Comparison of ENCODE assay signal across 27 cellular contexts in the genomic region with DNA sequence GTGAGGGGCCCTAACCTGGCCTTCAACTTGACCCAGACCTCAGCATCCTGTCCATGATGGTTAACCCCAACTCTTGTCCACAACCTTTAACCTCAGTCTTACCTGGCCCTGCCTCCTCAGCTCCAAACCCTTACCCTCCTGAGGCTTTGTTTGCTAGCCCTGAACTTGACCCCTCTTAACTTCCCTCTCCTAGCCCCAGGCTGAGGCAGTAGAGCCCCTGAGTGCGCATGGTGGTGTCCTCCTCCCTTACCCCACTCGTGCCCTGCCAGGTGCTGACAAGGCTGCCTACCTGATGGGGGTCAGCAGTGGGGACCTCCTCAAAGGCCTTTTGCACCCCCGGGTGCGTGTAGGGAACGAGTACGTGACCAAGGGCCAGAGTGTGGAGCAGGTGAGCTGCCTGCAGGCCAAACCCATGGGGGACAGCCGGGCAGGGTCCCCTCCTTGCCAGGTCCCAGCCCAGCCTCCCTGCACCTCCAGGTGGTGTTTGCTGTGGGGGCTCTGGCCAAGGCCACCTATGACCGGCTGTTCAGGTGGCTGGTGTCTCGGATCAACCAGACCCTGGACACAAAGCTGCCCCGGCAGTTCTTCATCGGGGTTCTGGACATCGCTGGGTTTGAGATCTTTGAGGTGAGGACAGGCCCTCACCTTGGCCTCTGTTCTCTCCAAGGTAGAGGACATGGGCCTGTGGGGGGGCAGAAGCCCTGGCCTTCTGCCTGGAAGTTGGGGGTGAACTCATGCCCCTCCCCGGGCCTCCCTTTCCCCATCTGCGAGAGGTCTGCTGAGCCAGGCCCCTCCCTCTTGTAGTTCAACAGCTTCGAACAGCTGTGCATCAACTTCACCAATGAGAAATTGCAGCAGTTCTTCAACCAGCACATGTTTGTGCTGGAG. TPM values are rescaled to one million over a fixed set of nuclear protein-coding genes. Genes with fewer than 3 reads are reported as not detected.
DNase-seq lines count a peak whose midpoint lies in the region; ATAC-seq, FAIRE-seq and TF ChIP-seq lines count a peak whose summit lies in the region.
"Had no signal": no experiment of that assay in that cellular context is flagged by ENCODE, and none has a peak within 500 bp of the region (broad histone marks: within the 10 kb centered on the region; RNA-seq: fewer than 3 reads in every experiment).

No MANE protein-coding gene starts in this region.

- no TSS peak for BruUV-seq in HepG2 (replicated peaks; lab: Mats Ljungman, UMichigan)

- H3K27ac ChIP-seq in HepG2 (ENCODE audit: extremely low read length, insufficient read depth, low read length) (no peak overlapping the region), skeletal muscle tissue (ENCODE audit: low read depth, low read length) (peak overlapping the region; percentile 40)
- H3K27ac ChIP-seq: 22Rv1, C4-2B, esophagus muscularis mucosa, foreskin keratinocyte, lower lobe of right lung, ovary, Peyer's patch, testis had no signal

- H3K4me1 Mint-ChIP-seq in endothelial cell (ENCODE audit: unreplicated experiment) = peaks cover 23% of the 10 kb centered on the region
- peaks cover 5% of the 10 kb centered on the region for H3K4me1 Mint-ChIP-seq in T-helper 17 cell
- H3K4me1 Mint-ChIP-seq: activated naive CD4-positive, alpha-beta T cell treated with anti-CD3 and anti-CD28 coated beads, Interleukin-2, amount 50 U/mL, for 24 hours; stimulated activated effector memory CD8-positive, alpha-beta T cell treated with anti-CD3 and anti-CD28 coated beads, Interleukin-12 subunit alpha, Interleukin-12 subunit beta, amount 100 ng/mL, for 72 hours had no signal

- ATAC-seq in HepG2 (peak; percentile 8), T-helper 17 cell (no peak)
- ATAC-seq: foreskin keratinocyte; stimulated activated effector memory CD8-positive, alpha-beta T cell treated with anti-CD3 and anti-CD28 coated beads, Interleukin-12 subunit alpha, Interleukin-12 subunit beta, amount 100 ng/mL, for 72 hours; WTC11 had no signal

- no peaks in the 10 kb centered on the region for H4K20me1 ChIP-seq in HepG2 (ENCODE audit: insufficient read depth, low read length)

- no peaks in the 10 kb centered on the region for H3K36me3 ChIP-seq in HepG2 (replicated peaks in 1 of 2; ENCODE audit: control insufficient read depth in 1 of 2, insufficient read depth in 2 of 2, low read length in 2 of 2)
- peaks cover 10 to 60% (median 28%) of the 10 kb centered on the region in 3 donors for H3K36me3 ChIP-seq in skeletal muscle tissue (ENCODE audit: control insufficient read depth in 3 of 3, insufficient read depth in 3 of 3, low read length in 3 of 3)
- H3K36me3 ChIP-seq: ovary, Peyer's patch had no signal

- no peaks in the 10 kb centered on the region for H3K9me3 Mint-ChIP-seq in endothelial cell (ENCODE audit: unreplicated experiment)
- H3K9me3 Mint-ChIP-seq: activated naive CD4-positive, alpha-beta T cell treated with anti-CD3 and anti-CD28 coated beads, Interleukin-2, amount 50 U/mL, for 24 hours; endodermal cell; natural killer cell treated with Interleukin-12 subunit alpha and Interleukin-12 subunit beta and Interleukin-15 and Interleukin-18, amount 100 ng/mL, for 72 hours; stimulated activated effector memory CD8-positive, alpha-beta T cell treated with anti-CD3 and anti-CD28 coated beads, Interleukin-12 subunit alpha, Interleukin-12 subunit beta, amount 100 ng/mL, for 72 hours; WTC11 had no signal

- 28% methylated on average over 15 of the region's 15 CpGs for WGBS in HepG2 (ENCODE audit: low lambda C conversion rate)

- H3K27ac Mint-ChIP-seq in endothelial cell (ENCODE audit: unreplicated experiment) = peak overlapping the region; percentile 15
- H3K27ac Mint-ChIP-seq in T-helper 17 cell = no peak overlapping the region
- H3K27ac Mint-ChIP-seq: activated naive CD4-positive, alpha-beta T cell treated with anti-CD3 and anti-CD28 coated beads, Interleukin-2, amount 50 U/mL, for 24 hours; endodermal cell; natural killer cell treated with Interleukin-12 subunit alpha and Interleukin-12 subunit beta and Interleukin-15 and Interleukin-18, amount 100 ng/mL, for 72 hours; stimulated activated effector memory CD8-positive, alpha-beta T cell treated with anti-CD3 and anti-CD28 coated beads, Interleukin-12 subunit alpha, Interleukin-12 subunit beta, amount 100 ng/mL, for 72 hours; WTC11 had no signal

- peaks cover 14% of the 10 kb centered on the region for H3K36me3 Mint-ChIP-seq in endothelial cell (ENCODE audit: low read depth, unreplicated experiment)
- no peaks in the 10 kb centered on the region for H3K36me3 Mint-ChIP-seq in T-helper 17 cell (ENCODE audit: low read depth)
- H3K36me3 Mint-ChIP-seq: activated naive CD4-positive, alpha-beta T cell treated with anti-CD3 and anti-CD28 coated beads, Interleukin-2, amount 50 U/mL, for 24 hours; natural killer cell treated with Interleukin-12 subunit alpha and Interleukin-12 subunit beta and Interleukin-15 and Interleukin-18, amount 100 ng/mL, for 72 hours; stimulated activated effector memory CD8-positive, alpha-beta T cell treated with anti-CD3 and anti-CD28 coated beads, Interleukin-12 subunit alpha, Interleukin-12 subunit beta, amount 100 ng/mL, for 72 hours; WTC11 had no signal

- intact Hi-C loops in HepG2 (cut with micrococcal nuclease; ENCODE audit: unreplicated experiment) = no loop called here

- no peak overlapping the region for H3K4me3 ChIP-seq in HepG2 (replicated peaks in 1 of 3; ENCODE audit: insufficient read depth in 1 of 3, low read depth in 2 of 3, low read length in 3 of 3)
- peak overlapping the region in 2 of 3 donors; percentile 27 to 52 for H3K4me3 ChIP-seq in skeletal muscle tissue (ENCODE audit: low read length in 3 of 3)
- H3K4me3 ChIP-seq: esophagus muscularis mucosa, lower lobe of right lung, ovary, Peyer's patch, testis had no signal

- TF ChIP-seq CTCF in endothelial cell (IDR thresholded peaks at IDR 0.05; ENCODE audit: unreplicated experiment) (no peak), HepG2 (CRISPR knock-in tag; IDR thresholded peaks at IDR 0.05) (no peak)

- H3K4me1 ChIP-seq in HepG2 (ENCODE audit: insufficient read depth, low read length) = peaks cover 13% of the 10 kb centered on the region
- H3K4me1 ChIP-seq in skeletal muscle tissue (ENCODE audit: control insufficient read depth in 3 of 3, insufficient read depth in 3 of 3, low read length in 3 of 3) = peaks cover 29 to 74% (median 71%) of the 10 kb centered on the region in 3 donors
- H3K4me1 ChIP-seq: foreskin keratinocyte had no signal

- H3K27me3 ChIP-seq in HepG2 (ENCODE audit: control insufficient read depth in 1 of 2, insufficient read depth in 2 of 2, low read length in 2 of 2) (peaks cover 28 to 43% of the 10 kb centered on the region in 2 experiments), skeletal muscle tissue (ENCODE audit: control insufficient read depth in 3 of 3, insufficient read depth in 3 of 3, low read length in 3 of 3) (peaks cover 10 to 17% (median 11%) of the 10 kb centered on the region in 3 donors)
- H3K27me3 ChIP-seq: ovary, Peyer's patch, testis had no signal

- H3K4me3 Mint-ChIP-seq in endothelial cell (ENCODE audit: unreplicated experiment) (no peak overlapping the region), T-helper 17 cell (no peak overlapping the region)
- H3K4me3 Mint-ChIP-seq: activated naive CD4-positive, alpha-beta T cell treated with anti-CD3 and anti-CD28 coated beads, Interleukin-2, amount 50 U/mL, for 24 hours; endodermal cell; natural killer cell treated with Interleukin-12 subunit alpha and Interleukin-12 subunit beta and Interleukin-15 and Interleukin-18, amount 100 ng/mL, for 72 hours; stimulated activated effector memory CD8-positive, alpha-beta T cell treated with anti-CD3 and anti-CD28 coated beads, Interleukin-12 subunit alpha, Interleukin-12 subunit beta, amount 100 ng/mL, for 72 hours; WTC11 had no signal

- H3K27me3 Mint-ChIP-seq in endothelial cell (ENCODE audit: unreplicated experiment) (peaks cover 17% of the 10 kb centered on the region), T-helper 17 cell (peaks cover 24% of the 10 kb centered on the region)
- H3K27me3 Mint-ChIP-seq: activated naive CD4-positive, alpha-beta T cell treated with anti-CD3 and anti-CD28 coated beads, Interleukin-2, amount 50 U/mL, for 24 hours had no signal

- DNase-seq in DMS 273 (lab: John Stamatoyannopoulos, UW; ENCODE audit: unreplicated experiment) = peak; percentile 57
- no peak for DNase-seq in DMS 273 treated with DMSO at 0.1 percent for 48 hours (lab: John Stamatoyannopoulos, UW)
- DNase-seq in endothelial cell (ENCODE audit: low spot score) = no peak
- no peak for DNase-seq in HepG2 (ENCODE audit: low spot score)
- DNase-seq in DMS79 (lab: John Stamatoyannopoulos, UW) = no peak
- no peak for DNase-seq in OCI-M1 (lab: John Stamatoyannopoulos, UW)
- DNase-seq in T-helper 17 cell = no peak
- DNase-seq: activated CD4-positive, alpha-beta T cell treated with anti-CD3 and anti-CD28 coated beads, Interleukin-2, amount 50 U/mL, for 1 hour; endodermal cell; foreskin keratinocyte; MV-4-11; NCI-H1694; Peyer's patch; stimulated activated CD4-positive, alpha-beta T cell treated with anti-CD3 and anti-CD28 coated beads, Interleukin-4, amount 100 ng/mL, for 24 hours; testis had no signal

- no peak for TF ChIP-seq RAD21 in HepG2 (CRISPR knock-in tag; IDR thresholded peaks at IDR 0.05)

- TF ChIP-seq EP300 in HepG2 (IDR thresholded peaks at IDR 0.05; ENCODE audit: low read depth in 2 of 2, low read length in 2 of 2) = no peak
- no peak for TF ChIP-seq EP300 in HepG2 (CRISPR knock-in tag; IDR thresholded peaks at IDR 0.05; ENCODE audit: borderline replicate concordance)

- H3K4me2 ChIP-seq in HepG2 (ENCODE audit: low read depth, low read length) = peak overlapping the region; percentile 32

- H3K9me3 ChIP-seq in HepG2 (ENCODE audit: low read length) = no peaks in the 10 kb centered on the region
- no peaks in the 10 kb centered on the region for H3K9me3 ChIP-seq in skeletal muscle tissue (ENCODE audit: control insufficient read depth in 3 of 3, low read length in 3 of 3)
- H3K9me3 ChIP-seq in T-helper 17 cell (ENCODE audit: control insufficient read depth, low read length, poor library complexity, severe bottlenecking) = no peaks in the 10 kb centered on the region
- H3K9me3 ChIP-seq: esophagus muscularis mucosa, lower lobe of right lung, ovary, Peyer's patch, testis had no signal

- TF ChIP-seq POLR2A in HepG2 (IDR thresholded peaks at IDR 0.05; ENCODE audit: insufficient read depth in 1 of 2, low read depth in 2 of 2, low read length in 2 of 2) = no peak

- H3K9ac ChIP-seq in HepG2 (ENCODE audit: insufficient read depth, low read depth, low read length) (no peak overlapping the region), skeletal muscle tissue (ENCODE audit: low read depth in 1 of 3, low read length in 3 of 3) (peak overlapping the region; percentile 38 to 74 (median 61))

- POLR2A ChIA-PET in HepG2 (lab: Yijun Ruan, JAX) = no interaction called here

- no peak for FAIRE-seq in HepG2 (lab: Jason Lieb, UNC)
- FAIRE-seq: GM12892, urothelium cell line had no signal

- in situ Hi-C loops in HepG2 (cut with HindIII; ENCODE audit: extremely low pct_ligation_motif_present, low pct_unique_long_range_greater_than_20kb) = no loop called here

- no peak overlapping the region for H2AFZ ChIP-seq in HepG2 (ENCODE audit: low read length)

- CTCF ChIA-PET in HepG2 (lab: Yijun Ruan, JAX; ENCODE audit: low intra/inter-chr PET ratio, low total read pairs) = no interaction called here

- no peaks in the 10 kb centered on the region for H3K79me2 ChIP-seq in HepG2 (ENCODE audit: insufficient read depth, low read length)

RNA-seq across cellular contexts. Expression of a gene that starts 31.9 kb away (rescaled TPM):
- total RNA-seq in endothelial cell (ENCODE audit: unreplicated experiment) = 0.51 TPM
- total RNA-seq in HepG2 (2016; rRNA removed; fragmentation: Illumina TruSeq; extraction: Trizol) = 0.18 and 0.20 TPM in 2 replicates
- 0.20 TPM in 1 of 2 replicates, not detected in the other for total RNA-seq in HepG2 (2016; cell fraction: cytosol; rRNA removed; fragmentation: Illumina TruSeq; extraction: Trizol; ENCODE audit: low read depth)
- total RNA-seq in HepG2 (2016; cell fraction: insoluble cytoplasmic fraction; rRNA removed; fragmentation: Illumina TruSeq; extraction: Trizol) = 0.19 TPM in 1 of 2 replicates, not detected in the other
- total RNA-seq in HepG2 (2016; cell fraction: membrane; rRNA removed; fragmentation: Illumina TruSeq; extraction: Trizol) = 0.14 and 0.25 TPM in 2 replicates
- total RNA-seq in HepG2 (2016; cell fraction: nucleus; rRNA removed; fragmentation: Illumina TruSeq; extraction: Trizol) = 0.50 and 0.93 TPM in 2 replicates
- polyA plus RNA-seq in HepG2 (2011; rRNA removed) = 0.05 and 0.17 TPM in 2 replicates
- polyA plus RNA-seq in HepG2 (2011; cell fraction: cytosol; rRNA removed) = 0.03 and 0.04 TPM in 2 replicates
- polyA plus RNA-seq in HepG2 (2011; cell fraction: nucleus; rRNA removed) = 0.80 and 0.90 TPM in 2 replicates
- 0.51 and 0.55 TPM in 2 replicates for polyA plus RNA-seq in HepG2 (2012)
- 0.02 and 0.24 TPM in 2 replicates for polyA plus RNA-seq in HepG2 (2016; cell fraction: cytosol; fragmentation: Illumina TruSeq; extraction: Trizol; ENCODE audit: low read depth)
- 0.23 and 0.37 TPM in 2 replicates for polyA plus RNA-seq in HepG2 (2016; cell fraction: insoluble cytoplasmic fraction; fragmentation: Illumina TruSeq; extraction: Trizol; ENCODE audit: low read depth)
- 0.21 and 0.32 TPM in 2 replicates for polyA plus RNA-seq in HepG2 (2016; cell fraction: membrane; fragmentation: Illumina TruSeq; extraction: Trizol; ENCODE audit: low read depth)
- 0.96 and 2.1 TPM in 2 replicates for polyA plus RNA-seq in HepG2 (2016; cell fraction: nucleus; fragmentation: Illumina TruSeq; extraction: Trizol; ENCODE audit: insufficient read depth, low read depth)
- polyA minus RNA-seq in HepG2 (2011; rRNA and poly(A)+ RNA removed; ENCODE audit: low replicate concordance) = 0.09 TPM in 1 of 2 replicates, not detected in the other
- not detected in 2 replicates for polyA minus RNA-seq in HepG2 (2011; cell fraction: cytosol; rRNA and poly(A)+ RNA removed)
- 0.13 and 0.50 TPM in 2 replicates for polyA minus RNA-seq in HepG2 (2011; cell fraction: nucleus; rRNA and poly(A)+ RNA removed)
- total RNA-seq in skeletal muscle tissue = 19.3 TPM
- under 1 TPM; 0.50 to 0.70 TPM for total RNA-seq in T-helper 17 cell

RNA-seq across cellular contexts. Expression of a gene that starts 31.9 kb away (rescaled TPM):
- total RNA-seq in endothelial cell (ENCODE audit: unreplicated experiment) = 48.3 TPM
- 102 and 107 TPM in 2 replicates for total RNA-seq in HepG2 (2016; rRNA removed; fragmentation: Illumina TruSeq; extraction: Trizol)
- 24.0 and 24.9 TPM in 2 replicates for total RNA-seq in HepG2 (2016; cell fraction: cytosol; rRNA removed; fragmentation: Illumina TruSeq; extraction: Trizol; ENCODE audit: low read depth)
- 101 and 108 TPM in 2 replicates for total RNA-seq in HepG2 (2016; cell fraction: insoluble cytoplasmic fraction; rRNA removed; fragmentation: Illumina TruSeq; extraction: Trizol)
- total RNA-seq in HepG2 (2016; cell fraction: membrane; rRNA removed; fragmentation: Illumina TruSeq; extraction: Trizol) = 34.7 and 36.9 TPM in 2 replicates
- total RNA-seq in HepG2 (2016; cell fraction: nucleus; rRNA removed; fragmentation: Illumina TruSeq; extraction: Trizol) = 65.3 and 66.8 TPM in 2 replicates
- polyA plus RNA-seq in HepG2 (2011; rRNA removed) = 74.1 and 80.1 TPM in 2 replicates
- polyA plus RNA-seq in HepG2 (2011; cell fraction: cytosol; rRNA removed) = 61.4 and 72.0 TPM in 2 replicates
- polyA plus RNA-seq in HepG2 (2011; cell fraction: nucleus; rRNA removed) = 134 and 148 TPM in 2 replicates
- polyA plus RNA-seq in HepG2 (2012) = 34.1 and 41.6 TPM in 2 replicates
- polyA plus RNA-seq in HepG2 (2016; cell fraction: cytosol; fragmentation: Illumina TruSeq; extraction: Trizol; ENCODE audit: low read depth) = 19.2 and 19.4 TPM in 2 replicates
- polyA plus RNA-seq in HepG2 (2016; cell fraction: insoluble cytoplasmic fraction; fragmentation: Illumina TruSeq; extraction: Trizol; ENCODE audit: low read depth) = 102 and 104 TPM in 2 replicates
- polyA plus RNA-seq in HepG2 (2016; cell fraction: membrane; fragmentation: Illumina TruSeq; extraction: Trizol; ENCODE audit: low read depth) = 24.4 and 27.0 TPM in 2 replicates
- 106 and 116 TPM in 2 replicates for polyA plus RNA-seq in HepG2 (2016; cell fraction: nucleus; fragmentation: Illumina TruSeq; extraction: Trizol; ENCODE audit: insufficient read depth, low read depth)
- 86.0 and 125 TPM in 2 replicates for polyA minus RNA-seq in HepG2 (2011; rRNA and poly(A)+ RNA removed; ENCODE audit: low replicate concordance)
- 23.0 and 28.1 TPM in 2 replicates for polyA minus RNA-seq in HepG2 (2011; cell fraction: cytosol; rRNA and poly(A)+ RNA removed)
- 65.4 and 67.3 TPM in 2 replicates for polyA minus RNA-seq in HepG2 (2011; cell fraction: nucleus; rRNA and poly(A)+ RNA removed)
- total RNA-seq in skeletal muscle tissue = 18.3 TPM
- total RNA-seq in T-helper 17 cell = 10 to 100 TPM; 23.3 to 27.0 TPM

Comparison
In these comparisons a context has a peak if more than half of its experiments do, and no peak if none do; other contexts are left out.
1. H3K4me3 ChIP-seq: peak in skeletal muscle tissue (2 of 3); none in HepG2 (0 of 3).
2. RNA of a gene that starts 31.9 kb away (total RNA-seq): 19.3 TPM in skeletal muscle tissue (single experiment); 0.50 to 0.70 TPM in T-helper 17 cell, 0.51 TPM in endothelial cell (single experiment) and 0.14 to 0.93 TPM in HepG2; every median in the first group is over 10 times any median in the second.